In the genomic region with DNA sequence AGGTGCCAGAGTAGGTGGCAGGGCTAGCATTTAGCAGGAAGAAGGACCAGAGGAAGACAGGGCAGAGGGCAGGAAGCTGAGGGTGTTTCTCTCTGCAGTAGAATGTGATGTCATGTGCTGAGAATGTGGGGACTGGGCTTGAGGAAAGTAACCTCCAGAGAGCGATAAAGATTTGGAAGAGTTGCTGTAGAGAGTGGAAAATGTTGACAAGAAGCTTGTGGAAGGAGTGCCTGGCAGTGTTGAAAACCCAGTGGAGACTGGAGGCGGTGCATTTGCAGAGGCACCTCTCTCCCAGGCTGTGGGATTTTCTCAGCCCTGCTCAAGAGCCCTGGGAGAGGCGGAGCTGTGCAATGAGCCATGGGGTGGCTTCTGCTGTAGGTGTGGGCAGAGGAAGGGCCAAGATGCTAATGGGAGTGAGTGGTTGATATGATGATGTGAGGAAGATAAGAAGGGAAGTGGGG, we compare ENCODE assay signal across 11 cellular contexts. TPM values are rescaled to one million over a fixed set of nuclear protein-coding genes. Genes with fewer than 3 reads are reported as not detected.
DNase-seq lines count a peak whose midpoint lies in the region; FAIRE-seq and TF ChIP-seq lines count a peak whose summit lies in the region.
"Had no signal": no experiment of that assay in that cellular context is flagged by ENCODE, and none has a peak within 500 bp of the region (broad histone marks: within the 10 kb centered on the region; RNA-seq: fewer than 3 reads in every experiment).

No MANE protein-coding gene starts in this region.

- no peak overlapping the region for H2BK12ac ChIP-seq in H1 (ENCODE audit: low read depth, low read length)

- H2BK120ac ChIP-seq in H1 (replicated peaks; ENCODE audit: low read depth, low read length) = no peak overlapping the region

- H3K27me3 Mint-ChIP-seq in HFFc6 (ENCODE audit: insufficient read depth) = peaks cover 2% of the 10 kb centered on the region

- 0 out of 4 replicates have a peak, but pooled peaks of 1 of the 2 experiments have one; percentile 3 for TF ChIP-seq RAD21 in H1 (IDR thresholded peaks at IDR 0.05 in 1 of 2, conservative IDR thresholded peaks at IDR 0.05 in 1 of 2; ENCODE audit: low read depth in 2 of 2, low read length in 2 of 2)

- peak overlapping the region; percentile 16 for H3K4me3 Mint-ChIP-seq in HFFc6

- H3K56ac ChIP-seq in H1 (replicated peaks; ENCODE audit: insufficient read length, low read depth, low read length) = no peak overlapping the region

- peaks cover 0 to 2% (median 0%) of the 10 kb centered on the region in 4 experiments; a peak in 1 of 7 replicates for H3K4me1 ChIP-seq in H1 (replicated peaks in 1 of 4; ENCODE audit: control insufficient read depth in 3 of 4, insufficient read depth in 4 of 4, low read length in 3 of 4)

- no peak overlapping the region for H2BK5ac ChIP-seq in H1 (ENCODE audit: low read depth, low read length)

- H3K4me1 Mint-ChIP-seq in HFFc6 (ENCODE audit: low read depth) = peaks cover 34% of the 10 kb centered on the region

- POLR2A ChIA-PET in H1 (lab: Charles Lee; ENCODE audit: partially characterized antibody) = interaction anchor here (0.6 kb wide), 1 partner anchor 94 kb away, joined by 3 read pairs; no protein-coding TSS in a partner anchor

- no peak overlapping the region for H3K23ac ChIP-seq in H1 (ENCODE audit: insufficient read length)

- CTCF ChIA-PET in H1 (lab: Charles Lee; ENCODE audit: partially characterized antibody) = interaction anchor here (0.7 to 2.2 kb wide), 13 partner anchors 10 to 498 kb away, joined by 3 to 16 read pairs (median 4); no protein-coding TSS in a partner anchor

- no peak overlapping the region for H2BK20ac ChIP-seq in H1 (ENCODE audit: low read length)

- H3K27ac ChIP-seq in H1 (ENCODE audit: low read depth, low read length) = no peak overlapping the region
- H3K27ac ChIP-seq: C4-2B had no signal

- H3K4ac ChIP-seq in H1 (replicated peaks; ENCODE audit: insufficient read length, low read depth, low read length) = no peak overlapping the region

- no peaks in the 10 kb centered on the region for H3K79me2 ChIP-seq in H1 (ENCODE audit: control insufficient read depth in 1 of 2, insufficient read depth in 2 of 2, low read length in 2 of 2)

- no peak overlapping the region for H3K4me2 ChIP-seq in H1 (ENCODE audit: insufficient read depth in 1 of 2, low read depth in 2 of 2, low read length in 2 of 2)

- H2AK5ac ChIP-seq in H1 (ENCODE audit: low read depth, low read length) = no peak overlapping the region; the same call in 1 of the 2 replicates

- 92% methylated on average over 3 of the region's 3 CpGs; no CpG with 5 or more reads in 1 of the 2 experiments for WGBS in H1 (ENCODE audit: extremely low coverage in 1 of 2, insufficient coverage in 1 of 2, insufficient read length in 1 of 2, insufficient replicate concordance in 2 of 2, low coverage in 1 of 2, low lambda C conversion rate in 2 of 2, missing lambda C conversion rate in 1 of 2), 2 experiments

- H2AFZ ChIP-seq in H1 (ENCODE audit: low read length) = no peak overlapping the region

- H3K27me3 ChIP-seq in H1 (replicated peaks in 1 of 4; ENCODE audit: control insufficient read depth in 3 of 4, extremely low read depth in 1 of 4, insufficient read depth in 3 of 4, low read length in 3 of 4) = no peaks in the 10 kb centered on the region

- H3K36me3 Mint-ChIP-seq in HFFc6 (ENCODE audit: low read depth) = peaks cover 17% of the 10 kb centered on the region; the same call in 1 of the 2 replicates

- no peak overlapping the region for H4K91ac ChIP-seq in H1 (replicated peaks; ENCODE audit: insufficient read length, low read length)

- H3K27ac Mint-ChIP-seq in HFFc6 = peak overlapping the region; percentile 53

- no peak overlapping the region for H4K5ac ChIP-seq in H1 (ENCODE audit: insufficient read length, low read depth, low read length)

- no peaks in the 10 kb centered on the region for H3K36me3 ChIP-seq in H1 (ENCODE audit: control insufficient read depth in 2 of 4, insufficient read depth in 4 of 4, low read length in 3 of 4)

- H3K4me3 ChIP-seq in H1 (ENCODE audit: extremely low read depth in 1 of 4, insufficient read depth in 2 of 4, low read depth in 3 of 4, low read length in 4 of 4) = no peak overlapping the region
- H3K4me3 ChIP-seq: skin epidermis had no signal

- no peaks in the 10 kb centered on the region for H3K9me3 ChIP-seq in H1 (ENCODE audit: insufficient read depth in 2 of 2, low read depth in 1 of 2, low read length in 1 of 2)

- peak; percentile 37 for DNase-seq in 8988T
- DNase-seq in HFFc6 = peak; percentile 28
- no peak for DNase-seq in H1 (ENCODE audit: low read depth in 1 of 2, low spot score in 2 of 2)
- peak; percentile 45 for DNase-seq in left kidney (ENCODE audit: low read depth, low spot score)
- DNase-seq in C1 segment of cervical spinal cord (lab: John Stamatoyannopoulos, UW) = no peak
- DNase-seq in activated T-cell treated with anti-CD3 and anti-CD28 coated beads, Interleukin-2, amount 50 U/mL, for 48 hours = no peak
- DNase-seq in RPMI8226 = no peak
- DNase-seq in NCI-H2107 treated with DMSO at 0.1 percent for 48 hours (lab: John Stamatoyannopoulos, UW; ENCODE audit: unreplicated experiment) = no peak
- DNase-seq: NCI-H1436 had no signal

- H3K14ac ChIP-seq in H1 (ENCODE audit: insufficient read length) = no peak overlapping the region

- H3K18ac ChIP-seq in H1 (ENCODE audit: extremely low read depth, low read length) = no peak overlapping the region

- H3K23me2 ChIP-seq in H1 (ENCODE audit: low read depth, low read length) = no peaks in the 10 kb centered on the region; the same call in 1 of the 2 replicates

- no peak for TF ChIP-seq EP300 in H1 (IDR thresholded peaks at IDR 0.05; ENCODE audit: borderline replicate concordance in 1 of 2, low read depth in 2 of 2, low read length in 2 of 2)

- TF ChIP-seq POLR2A in H1 (IDR thresholded peaks at IDR 0.05; ENCODE audit: control extremely low read depth in 1 of 2, low read depth in 2 of 2, low read length in 2 of 2) = no peak

- no peaks in the 10 kb centered on the region for H4K20me1 ChIP-seq in H1 (replicated peaks in 1 of 2; ENCODE audit: control insufficient read depth in 1 of 2, insufficient read depth in 2 of 2, low read length in 2 of 2)

- FAIRE-seq in H1 (lab: Jason Lieb, UNC) = peak; percentile 42

- H3K9ac ChIP-seq in H1 (replicated peaks in 1 of 4; ENCODE audit: extremely low read depth in 1 of 4, low read depth in 3 of 4, low read length in 3 of 4) = no peak overlapping the region

- no peak overlapping the region for H4K8ac ChIP-seq in H1 (ENCODE audit: extremely low read depth, insufficient read depth, low read length)

- no peaks in the 10 kb centered on the region for H3K79me1 ChIP-seq in H1 (ENCODE audit: low read depth, low read length)

- no peak for TF ChIP-seq CTCF in HFFc6 (IDR thresholded peaks at IDR 0.05)
- no peak for TF ChIP-seq CTCF in H1 (IDR thresholded peaks at IDR 0.05; ENCODE audit: control extremely low read depth in 1 of 3, insufficient read depth in 1 of 3, low read depth in 1 of 3, low read length in 3 of 3)

- no peaks in the 10 kb centered on the region for H3K9me3 Mint-ChIP-seq in HFFc6

- no peak overlapping the region for H2BK15ac ChIP-seq in H1 (ENCODE audit: low read length)

TF ChIP-seq in H1, 55 proteins besides CTCF, POLR2A, EP300 and RAD21:
- TF ChIP-seq SP1 (IDR thresholded peaks at IDR 0.05; ENCODE audit: low read depth, low read length) (no peak), JUND (IDR thresholded peaks at IDR 0.05; ENCODE audit: low read length) (0 out of 2 replicates have a peak, but pooled peaks have one; percentile 27)
TF ChIP-seq in H1: peak in this region for 1.

RNA-seq across cellular contexts. Expression of a gene that starts 54.8 kb away (rescaled TPM):
- total RNA-seq in HFFc6 (2021; fragmentation: NEBNext Ultra II Directional; extraction: Animal tissue kit (Norgen Biotek cat#: 25700)) = 10 to 100 TPM; 31.8 to 42.1 (median 38.3) TPM
- 28.3 and 30.2 TPM in 2 replicates for total RNA-seq in H1 (2021; fragmentation: NEBNext Ultra II Directional; extraction: Animal tissue kit (Norgen Biotek cat#: 25700))
- 9.0 and 11.0 TPM in 2 replicates for polyA plus RNA-seq in H1 (2011; rRNA removed)
- polyA plus RNA-seq in H1 (2011; cell fraction: cytosol; rRNA removed) = 13.8 TPM
- polyA plus RNA-seq in H1 (2011; cell fraction: nucleus; rRNA removed) = 14.7 TPM
- polyA plus RNA-seq in H1 (2012, experiment 1 of 2) = 22.3 to 32.0 TPM (median 24.0 TPM) in 4 replicates
- polyA plus RNA-seq in H1 (2012, experiment 2 of 2) = 8.8 TPM
- 36.2 TPM for polyA plus RNA-seq in H1 (2013, experiment 1 of 2)
- polyA plus RNA-seq in H1 (2013, experiment 2 of 2) = 45.6 TPM
- polyA minus RNA-seq in H1 (2011; rRNA and poly(A)+ RNA removed) = 16.4 and 16.6 TPM in 2 replicates
- polyA minus RNA-seq in H1 (2011; cell fraction: cytosol; rRNA and poly(A)+ RNA removed) = 14.2 TPM
- 33.9 TPM for polyA minus RNA-seq in H1 (2011; cell fraction: nucleus; rRNA and poly(A)+ RNA removed)

Comparison
In these comparisons a context has a peak if more than half of its experiments do, and no peak if none do; other contexts are left out.
1. DNase-seq: peak in 8988T (single experiment), HFFc6 (single experiment) and left kidney (single experiment); none in H1 (0 of 2), C1 segment of cervical spinal cord (0 of 14), activated T-cell treated with anti-CD3 and anti-CD28 coated beads, Interleukin-2, amount 50 U/mL, for 48 hours (0 of 2), RPMI8226 (single experiment) and NCI-H2107 treated with DMSO at 0.1 percent for 48 hours (single experiment).